25 cellular contexts compared by ENCODE assay signal in genomic region chr2:219656523-219656922, GRCh38. TPM values are rescaled to one million over a fixed set of nuclear protein-coding genes. Genes with fewer than 3 reads are reported as not detected.
DNase-seq lines count a peak whose midpoint lies in the region; ATAC-seq, FAIRE-seq and TF ChIP-seq lines count a peak whose summit lies in the region.
"Had no signal": no experiment of that assay in that cellular context is flagged by ENCODE, and none has a peak within 500 bp of the region (broad histone marks: within the 10 kb centered on the region; RNA-seq: fewer than 3 reads in every experiment).

No MANE protein-coding gene starts in this region.

- H3K4me2 ChIP-seq in mammary epithelial cell (ENCODE audit: insufficient read depth, low read depth, low read length) (no peak overlapping the region), keratinocyte (ENCODE audit: control insufficient read depth, extremely low read depth, insufficient read depth, low read depth, low read length) (peak overlapping the region; percentile 20)

- CTCF ChIA-PET in mammary epithelial cell (lab: Charles Lee; ENCODE audit: low non-redundant PET), result no interaction called here

- H3K4me3 ChIP-seq in mammary epithelial cell (replicated peaks in 1 of 3; ENCODE audit: insufficient read depth in 1 of 3, low read depth in 2 of 3, low read length in 3 of 3), result no peak overlapping the region
- H3K4me3 ChIP-seq in keratinocyte (ENCODE audit: control insufficient read depth in 2 of 3, extremely low read depth in 1 of 3, insufficient read depth in 2 of 3, low read depth in 1 of 3, low read length in 3 of 3), result no peak overlapping the region
- no peak overlapping the region for H3K4me3 ChIP-seq in gastroesophageal sphincter
- H3K4me3 ChIP-seq: mucosa of descending colon, psoas muscle, skin epidermis, upper lobe of right lung had no signal

- intact Hi-C loops in mammary epithelial cell (cut with micrococcal nuclease) (no loop called here), posterior vena cava (cut with DNase I) (no loop called here)

- no peak for TF ChIP-seq EP300 in gastroesophageal sphincter (IDR thresholded peaks at IDR 0.05)

- H3K4me1 ChIP-seq in mammary epithelial cell (ENCODE audit: insufficient read depth, low read length), result peaks cover 36% of the 10 kb centered on the region
- peaks cover 20% of the 10 kb centered on the region for H3K4me1 ChIP-seq in keratinocyte (ENCODE audit: control insufficient read depth, extremely low read depth, insufficient read depth, low read length)
- no peaks in the 10 kb centered on the region for H3K4me1 ChIP-seq in gastroesophageal sphincter
- H3K4me1 ChIP-seq: psoas muscle, upper lobe of right lung had no signal

- H3K27ac ChIP-seq in mammary epithelial cell (ENCODE audit: insufficient read depth, low read depth, low read length) (peak overlapping the region; percentile 67), keratinocyte (ENCODE audit: control insufficient read depth, insufficient read depth, low read length) (peak overlapping the region; percentile 63), gastroesophageal sphincter (no peak overlapping the region)
- H3K27ac ChIP-seq: psoas muscle, skin epidermis, upper lobe of right lung had no signal

- TF ChIP-seq CTCF in mammary epithelial cell (conservative IDR thresholded peaks at IDR 0.05 in 1 of 2, IDR thresholded peaks at IDR 0.05 in 1 of 2; ENCODE audit: extremely low read depth in 1 of 2, insufficient read depth in 1 of 2, low read depth in 1 of 2, low read length in 2 of 2) (no peak), keratinocyte (optimal IDR thresholded peaks at IDR 0.05 in 1 of 3, IDR thresholded peaks at IDR 0.05 in 1 of 3, conservative IDR thresholded peaks at IDR 0.05 in 1 of 3; ENCODE audit: extremely low read depth in 1 of 3, insufficient read depth in 2 of 3, low read length in 3 of 3) (no peak), gastroesophageal sphincter (IDR thresholded peaks at IDR 0.05) (no peak)

- H3K36me3 ChIP-seq in mammary epithelial cell (ENCODE audit: insufficient read depth, low read length), result no peaks in the 10 kb centered on the region
- no peaks in the 10 kb centered on the region for H3K36me3 ChIP-seq in keratinocyte (ENCODE audit: control insufficient read depth in 2 of 2, extremely low read depth in 1 of 2, insufficient read depth in 2 of 2, low read length in 2 of 2)
- no peaks in the 10 kb centered on the region for H3K36me3 ChIP-seq in gastroesophageal sphincter
- H3K36me3 ChIP-seq: upper lobe of right lung had no signal

- dilution Hi-C loops in mammary epithelial cell (cut with HindIII; ENCODE audit: low sequenced_read_pairs), result no loop called here
- dilution Hi-C loops in keratinocyte (cut with MboI; ENCODE audit: extremely low pct_ligation_motif_present, low sequenced_read_pairs), result no loop called here

- H3K79me2 ChIP-seq in mammary epithelial cell (ENCODE audit: insufficient read depth, low read length) (no peaks in the 10 kb centered on the region), keratinocyte (ENCODE audit: control insufficient read depth, insufficient read depth, low read length) (no peaks in the 10 kb centered on the region)

- H2AFZ ChIP-seq in mammary epithelial cell (ENCODE audit: low read depth, low read length) (no peak overlapping the region), keratinocyte (ENCODE audit: control insufficient read depth, low read length) (no peak overlapping the region)

- TF ChIP-seq POLR2A in gastroesophageal sphincter (IDR thresholded peaks at IDR 0.05), result no peak

- DNase-seq in H4 (ENCODE audit: low spot score) (peak; percentile 58), NCI-H226 (peak; percentile 86), mammary epithelial cell (peak; percentile 95), keratinocyte (ENCODE audit: low read depth, low spot score) (peak; percentile 76), posterior vena cava (ENCODE audit: low spot score) (no peak), foreskin melanocyte (no peak)
- DNase-seq: activated CD4-positive, alpha-beta T cell treated with anti-CD3 and anti-CD28 coated beads, Interleukin-2, amount 50 U/mL, for 4 hours; activated effector memory CD4-positive, alpha-beta T cell treated with anti-CD3 and anti-CD28 coated beads, Interleukin-2, amount 50 U/mL, for 16 hours; effector memory CD8-positive, alpha-beta T cell; immature natural killer cell; Kasumi-1; left ventricle myocardium superior; mucosa of descending colon; NCI-H1105; NCI-H2081; psoas muscle; RPMI8226; stimulated activated CD4-positive, alpha-beta T cell treated with anti-CD3 and anti-CD28 coated beads, Interleukin-1b, Interleukin-23, amount 100 ng/mL, for 48 hours; substantia nigra; upper lobe of right lung had no signal

- H4K20me1 ChIP-seq in mammary epithelial cell (ENCODE audit: insufficient read depth, low read length) (no peaks in the 10 kb centered on the region), keratinocyte (ENCODE audit: control insufficient read depth, extremely low read depth, insufficient read depth, low read length) (no peaks in the 10 kb centered on the region)

- FAIRE-seq in keratinocyte (lab: Jason Lieb, UNC), result peak; percentile 98
- FAIRE-seq: colon, H1 had no signal

- BruUV-seq in mammary epithelial cell (replicated peaks; lab: Mats Ljungman, UMichigan), result TSS peak; percentile 80

- in situ Hi-C loops in mammary epithelial cell (cut with MboI; ENCODE audit: low sequenced_read_pairs in 2 of 2), result loop anchor here in 1 of 2 donors (25.0 kb wide), 1 partner anchor 244 kb away; the partner anchor contains the start of gene DES

- 82% methylated on average over 1 of the region's 1 CpG for WGBS in mammary epithelial cell (ENCODE audit: low coverage, missing lambda C conversion rate)
- WGBS in gastroesophageal sphincter (ENCODE audit: low coverage in 1 of 2), 2 donors, result 60 to 75% methylated on average over 1 of the region's 1 CpG

- ATAC-seq in gastroesophageal sphincter, result no peak
- ATAC-seq: effector memory CD8-positive, alpha-beta T cell; left ventricle myocardium superior; mucosa of descending colon; psoas muscle; upper lobe of right lung; WTC11 had no signal

- H3K9me3 ChIP-seq in mammary epithelial cell (replicated peaks; ENCODE audit: insufficient read depth, low read length), result peaks cover 8% of the 10 kb centered on the region
- no peaks in the 10 kb centered on the region for H3K9me3 ChIP-seq in keratinocyte (ENCODE audit: control insufficient read depth, low read depth, low read length)
- no peaks in the 10 kb centered on the region for H3K9me3 ChIP-seq in gastroesophageal sphincter
- H3K9me3 ChIP-seq: psoas muscle, upper lobe of right lung had no signal

- H3K27me3 ChIP-seq in mammary epithelial cell (ENCODE audit: insufficient read depth, low read length), result no peaks in the 10 kb centered on the region
- no peaks in the 10 kb centered on the region for H3K27me3 ChIP-seq in keratinocyte (ENCODE audit: control insufficient read depth, extremely low read depth, insufficient read depth, low read length)
- peaks cover 8% of the 10 kb centered on the region for H3K27me3 ChIP-seq in gastroesophageal sphincter

- no peaks in the 10 kb centered on the region for H3K9me1 ChIP-seq in keratinocyte (ENCODE audit: control insufficient read depth, extremely low read depth, insufficient read depth, low read length)

- H3K9ac ChIP-seq in mammary epithelial cell (ENCODE audit: insufficient read depth, low read length) (no peak overlapping the region), keratinocyte (ENCODE audit: control insufficient read depth, extremely low read depth, insufficient read depth, low read length) (no peak overlapping the region)

RNA-seq across cellular contexts. Expression of gene SLC4A3, which starts 29.1 kb away (rescaled TPM):
- total RNA-seq in H4 (2014; rRNA removed; shearing (Covaris generic)), result 2.3 and 2.9 TPM in 2 replicates
- 10 to 100 TPM; 12.5 to 30.0 TPM for total RNA-seq in mammary epithelial cell
- polyA plus RNA-seq in mammary epithelial cell, result 11.2 TPM
- 12.7 TPM for polyA minus RNA-seq in mammary epithelial cell
- polyA plus RNA-seq in keratinocyte, result 6.2 to 11.4 TPM (median 9.6 TPM) in 3 replicates
- 0.92 TPM for polyA plus RNA-seq in keratinocyte (2011; ENCODE audit: low read depth)
- 3.2 and 7.6 TPM in 2 replicates for polyA plus RNA-seq in keratinocyte (2011; cell fraction: cytosol; rRNA removed)
- 35.2 and 46.0 TPM in 2 replicates for polyA plus RNA-seq in keratinocyte (2011; cell fraction: nucleus; rRNA removed)
- polyA plus RNA-seq in keratinocyte (2012; ENCODE audit: low replicate concordance), result 2.5 and 13.2 TPM in 2 replicates
- polyA minus RNA-seq in keratinocyte, result 7.6 to 18.9 TPM (median 9.6 TPM) in 3 replicates
- 6.7 TPM for polyA minus RNA-seq in keratinocyte (2011; cell fraction: cytosol; rRNA and poly(A)+ RNA removed)
- polyA minus RNA-seq in keratinocyte (2011; cell fraction: nucleus; rRNA and poly(A)+ RNA removed), result 14.5 and 14.7 TPM in 2 replicates
- total RNA-seq in posterior vena cava, result 10 to 100 TPM in 1 of 2 donors, 1 to 10 TPM in 1; 6.2 to 10.1 TPM
- 10 to 100 TPM; 10.4 to 30.6 (median 12.4) TPM for total RNA-seq in gastroesophageal sphincter

RNA-seq across cellular contexts. Expression of gene STK11IP, which starts 58.9 kb away (rescaled TPM):
- total RNA-seq in H4 (2014; rRNA removed; shearing (Covaris generic)), result 5.4 and 8.7 TPM in 2 replicates
- total RNA-seq in mammary epithelial cell (10 to 100 TPM; 14.5 to 27.6 TPM), posterior vena cava (10 to 100 TPM; 18.6 to 22.4 TPM), gastroesophageal sphincter (10 to 100 TPM in 3 of 4 donors, 1 to 10 TPM in 1; 7.0 to 19.2 (median 14.7) TPM)
- polyA plus RNA-seq in mammary epithelial cell (12.4 TPM), keratinocyte (10.0 to 13.5 TPM (median 13.4 TPM) in 3 replicates)
- polyA minus RNA-seq in mammary epithelial cell (43.4 TPM), keratinocyte (18.1 to 35.9 TPM (median 29.5 TPM) in 3 replicates)
- polyA plus RNA-seq in keratinocyte (2011; ENCODE audit: low read depth), result 7.9 TPM
- 7.3 and 10.7 TPM in 2 replicates for polyA plus RNA-seq in keratinocyte (2011; cell fraction: cytosol; rRNA removed)
- polyA plus RNA-seq in keratinocyte (2011; cell fraction: nucleus; rRNA removed), result 40.6 and 52.8 TPM in 2 replicates
- polyA plus RNA-seq in keratinocyte (2012; ENCODE audit: low replicate concordance), result 15.7 and 16.2 TPM in 2 replicates
- polyA minus RNA-seq in keratinocyte (2011; cell fraction: cytosol; rRNA and poly(A)+ RNA removed), result 15.9 TPM
- 21.6 and 24.9 TPM in 2 replicates for polyA minus RNA-seq in keratinocyte (2011; cell fraction: nucleus; rRNA and poly(A)+ RNA removed)

Comparison
In these comparisons a context has a peak if more than half of its experiments do, and no peak if none do; other contexts are left out.
1. DNase-seq: peak in H4 (single experiment), NCI-H226 (single experiment), mammary epithelial cell (single experiment) and keratinocyte (single experiment); none in posterior vena cava (single experiment) and foreskin melanocyte (single experiment).
2. H3K27ac ChIP-seq: peak in mammary epithelial cell (single experiment) and keratinocyte (single experiment); none in gastroesophageal sphincter (0 of 4).